21 cellular contexts compared by ENCODE assay signal in genomic region chr6:90849686-90850085, GRCh38.
DNase-seq lines count a peak whose midpoint lies in the region; TF ChIP-seq lines count a peak whose summit lies in the region.
"Had no signal": no experiment of that assay in that cellular context is flagged by ENCODE, and none has a peak within 500 bp of the region (broad histone marks: within the 10 kb centered on the region; RNA-seq: fewer than 3 reads in every experiment).

No MANE protein-coding gene starts in this region.

- H3K9me3 Mint-ChIP-seq in activated CD4-positive, alpha-beta T cell treated with anti-CD3 and anti-CD28 coated beads, Interleukin-2, amount 10 ng/mL, durations not matched to agents 24 days and 14 days: no peaks in the 10 kb centered on the region

- no peaks in the 10 kb centered on the region for H3K79me2 ChIP-seq in hepatocyte
- H3K79me2 ChIP-seq in trophoblast cell (ENCODE audit: control insufficient read depth, insufficient read depth, low read length, poor library complexity): no peaks in the 10 kb centered on the region

- H3K4me3 Mint-ChIP-seq in activated CD4-positive, alpha-beta T cell treated with anti-CD3 and anti-CD28 coated beads, Interleukin-2, amount 10 ng/mL, durations not matched to agents 24 days and 14 days: no peak overlapping the region
- H3K4me3 Mint-ChIP-seq: CD4-positive, CD25-positive, alpha-beta regulatory T cell had no signal

- H2BK12ac ChIP-seq in trophoblast cell (ENCODE audit: low read length): no peak overlapping the region

- H3K4me1 ChIP-seq in hepatocyte (ENCODE audit: insufficient read depth): no peaks in the 10 kb centered on the region
- no peaks in the 10 kb centered on the region for H3K4me1 ChIP-seq in trophoblast cell (ENCODE audit: control insufficient read depth in 1 of 2, insufficient read depth in 2 of 2, low read length in 2 of 2)
- H3K4me1 ChIP-seq: BLaER1 had no signal

- H3K27ac Mint-ChIP-seq in activated CD4-positive, alpha-beta T cell treated with anti-CD3 and anti-CD28 coated beads, Interleukin-2, amount 10 ng/mL, durations not matched to agents 24 days and 14 days: no peak overlapping the region
- H3K27ac Mint-ChIP-seq: CD4-positive, CD25-positive, alpha-beta regulatory T cell had no signal

- H3K79me1 ChIP-seq in trophoblast cell (ENCODE audit: low read length): no peaks in the 10 kb centered on the region

- H2AFZ ChIP-seq in hepatocyte (no peak overlapping the region), trophoblast cell (ENCODE audit: insufficient read depth, low read length, poor library complexity) (no peak overlapping the region)

- DNase-seq in activated CD4-positive, alpha-beta T cell treated with anti-CD3 and anti-CD28 coated beads, Interleukin-2, amount 10 ng/mL, durations not matched to agents 24 days and 14 days: peak; percentile 48
- DNase-seq in activated CD4-positive, alpha-beta T cell treated with anti-CD3 and anti-CD28 coated beads for 48 hours: no peak
- DNase-seq in MG63 (peak; percentile 16), hepatocyte (ENCODE audit: low spot score) (no peak), trophoblast cell (peak; percentile 31 to 61), cardiac septum (ENCODE audit: low spot score) (no peak), NCI-H345 treated with DMSO at 0.1 percent for 48 hours (lab: John Stamatoyannopoulos, UW; ENCODE audit: unreplicated experiment) (no peak), lower leg skin (ENCODE audit: low spot score in 2 of 2) (no peak)
- DNase-seq: CD4-positive, CD25-positive, alpha-beta regulatory T cell; DMS79; GF-D8; GOT3; HCEC 1CT; NCI-H1092 treated with DMSO at 0.1 percent for 48 hours; NCI-H1436; NCI-H187; NCI-H2081 treated with DMSO at 0.1 percent for 48 hours; NCI-H2171; NCI-H526; SHP77 treated with DMSO at 0.1 percent for 48 hours had no signal

- H4K12ac ChIP-seq in trophoblast cell (ENCODE audit: low read depth, low read length): no peak overlapping the region

- H3K14ac ChIP-seq in trophoblast cell (ENCODE audit: low read length): no peak overlapping the region

- intact Hi-C loops in activated CD4-positive, alpha-beta T cell treated with anti-CD3 and anti-CD28 coated beads, Interleukin-2, amount 10 ng/mL, durations not matched to agents 24 days and 14 days (cut with micrococcal nuclease): no loop called here
- intact Hi-C loops in cardiac septum (cut with DNase I) (no loop called here), lower leg skin (cut with DNase I; ENCODE audit: low total_unique reads) (no loop called here)

- H3K9me2 ChIP-seq in hepatocyte (replicated peaks; ENCODE audit: insufficient read depth): no peaks in the 10 kb centered on the region

- H3K9me3 ChIP-seq in MG63: no peaks in the 10 kb centered on the region
- H3K9me3 ChIP-seq in hepatocyte (ENCODE audit: low read depth): no peaks in the 10 kb centered on the region
- H3K9me3 ChIP-seq in trophoblast cell (ENCODE audit: insufficient read depth, low read depth, low read length): no peaks in the 10 kb centered on the region
- H3K9me3 ChIP-seq: BLaER1 had no signal

- no peaks in the 10 kb centered on the region for H3K36me3 Mint-ChIP-seq in activated CD4-positive, alpha-beta T cell treated with anti-CD3 and anti-CD28 coated beads, Interleukin-2, amount 10 ng/mL, durations not matched to agents 24 days and 14 days (ENCODE audit: low read depth)
- H3K36me3 Mint-ChIP-seq: CD4-positive, CD25-positive, alpha-beta regulatory T cell had no signal

- peak overlapping the region; percentile 49 for H3K27ac ChIP-seq in hepatocyte
- no peak overlapping the region for H3K27ac ChIP-seq in trophoblast cell (ENCODE audit: low read depth, low read length)
- H3K27ac ChIP-seq: BLaER1 had no signal

- H3K27me3 Mint-ChIP-seq in activated CD4-positive, alpha-beta T cell treated with anti-CD3 and anti-CD28 coated beads, Interleukin-2, amount 10 ng/mL, durations not matched to agents 24 days and 14 days: peaks cover 13% of the 10 kb centered on the region

- peak overlapping the region; percentile 29 for H3K4me2 ChIP-seq in hepatocyte
- H3K4me2 ChIP-seq in trophoblast cell (ENCODE audit: low read length): no peak overlapping the region
- H3K4me2 ChIP-seq: BLaER1 had no signal

- no peaks in the 10 kb centered on the region for H3K4me1 Mint-ChIP-seq in activated CD4-positive, alpha-beta T cell treated with anti-CD3 and anti-CD28 coated beads, Interleukin-2, amount 10 ng/mL, durations not matched to agents 24 days and 14 days
- H3K4me1 Mint-ChIP-seq: CD4-positive, CD25-positive, alpha-beta regulatory T cell had no signal

- WGBS in hepatocyte (ENCODE audit: low lambda C conversion rate, missing lambda C conversion rate): 38% methylated on average over 3 of the region's 3 CpGs
- WGBS in trophoblast cell (ENCODE audit: extremely low coverage, insufficient coverage, insufficient read length): no CpG with 5 or more reads among the region's 3 CpGs
- 27 to 40% methylated on average over 3 of the region's 3 CpGs for WGBS in lower leg skin, 2 donors

- H3K4me3 ChIP-seq in MG63 (no peak overlapping the region), hepatocyte (no peak overlapping the region), trophoblast cell (ENCODE audit: low read depth, low read length) (no peak overlapping the region), lower leg skin (ENCODE audit: low read depth, poor library complexity, severe bottlenecking) (no peak overlapping the region)
- H3K4me3 ChIP-seq: BLaER1 had no signal

- H2BK120ac ChIP-seq in trophoblast cell (ENCODE audit: insufficient read depth, low read length, poor library complexity): no peak overlapping the region

- TF ChIP-seq POLR2A in lower leg skin (IDR thresholded peaks at IDR 0.05): no peak

- H2BK5ac ChIP-seq in trophoblast cell (ENCODE audit: low read depth, low read length, poor library complexity): no peak overlapping the region

- H3K9ac ChIP-seq in trophoblast cell (ENCODE audit: low read length): no peak overlapping the region
- H3K9ac ChIP-seq: BLaER1 had no signal

- no peak overlapping the region for H3K4ac ChIP-seq in trophoblast cell (ENCODE audit: low read depth, low read length)

- no peak overlapping the region for H3K23ac ChIP-seq in trophoblast cell (ENCODE audit: low read length)

- H2AK5ac ChIP-seq in trophoblast cell (ENCODE audit: low read length): no peak overlapping the region

- no peaks in the 10 kb centered on the region for H3K36me3 ChIP-seq in MG63
- no peaks in the 10 kb centered on the region for H3K36me3 ChIP-seq in hepatocyte (replicated peaks; ENCODE audit: insufficient read depth, low read depth)
- H3K36me3 ChIP-seq in trophoblast cell (ENCODE audit: control insufficient read depth in 1 of 2, insufficient read depth in 2 of 2, low read length in 2 of 2): no peaks in the 10 kb centered on the region
- H3K36me3 ChIP-seq: BLaER1 had no signal

- H4K20me1 ChIP-seq in hepatocyte (ENCODE audit: insufficient read depth, poor library complexity, severe bottlenecking): no peaks in the 10 kb centered on the region
- H4K20me1 ChIP-seq: BLaER1 had no signal

- TF ChIP-seq CTCF in hepatocyte (IDR thresholded peaks at IDR 0.05; ENCODE audit: poor library complexity): no peak
- no peak for TF ChIP-seq CTCF in lower leg skin (IDR thresholded peaks at IDR 0.05)

- H3K27me3 ChIP-seq in MG63: peaks cover 15% of the 10 kb centered on the region
- no peaks in the 10 kb centered on the region for H3K27me3 ChIP-seq in hepatocyte
- H3K27me3 ChIP-seq in trophoblast cell (ENCODE audit: insufficient read depth, low read length): no peaks in the 10 kb centered on the region
- H3K27me3 ChIP-seq: BLaER1 had no signal

- H4K91ac ChIP-seq in trophoblast cell (ENCODE audit: low read depth, low read length): no peak overlapping the region

- no peak overlapping the region for H4K8ac ChIP-seq in trophoblast cell (ENCODE audit: low read depth, low read length)

- no peak overlapping the region for H3K18ac ChIP-seq in trophoblast cell (ENCODE audit: low read length)

Comparison
In these comparisons a context has a peak if more than half of its experiments do, and no peak if none do; other contexts are left out.
1. DNase-seq: peak in activated CD4-positive, alpha-beta T cell treated with anti-CD3 and anti-CD28 coated beads, Interleukin-2, amount 10 ng/mL, durations not matched to agents 24 days and 14 days (single experiment), MG63 (single experiment) and trophoblast cell (2 of 2); none in activated CD4-positive, alpha-beta T cell treated with anti-CD3 and anti-CD28 coated beads for 48 hours (single experiment), hepatocyte (single experiment), cardiac septum (single experiment), NCI-H345 treated with DMSO at 0.1 percent for 48 hours (single experiment) and lower leg skin (0 of 2).